ENCODE assay signal across 23 cellular contexts in genomic region chr10:28778524-28778923, GRCh38.
DNase-seq lines count a peak whose midpoint lies in the region; ATAC-seq and TF ChIP-seq lines count a peak whose summit lies in the region.
"Had no signal": no experiment of that assay in that cellular context is flagged by ENCODE, and none has a peak within 500 bp of the region (broad histone marks: within the 10 kb centered on the region; RNA-seq: fewer than 3 reads in every experiment).

No MANE protein-coding gene starts in this region.

- H3K79me2 ChIP-seq in smooth muscle cell (ENCODE audit: low read depth): no peaks in the 10 kb centered on the region

- intact Hi-C loops in sigmoid colon (cut with DNase I): no loop called here

- H3K4me1 ChIP-seq in smooth muscle cell (ENCODE audit: low read depth) (peaks cover 9% of the 10 kb centered on the region), sigmoid colon (no peaks in the 10 kb centered on the region)
- H3K4me1 ChIP-seq: SJSA1, stomach, tibial artery had no signal

- ATAC-seq in esophagus mucosa (peak; percentile 59), HG02623 (IDR thresholded peaks at IDR 0.05; ENCODE audit: unreplicated experiment) (no peak)
- ATAC-seq: GM12878, Panc1 had no signal

- no peak overlapping the region for H3K9ac ChIP-seq in smooth muscle cell (ENCODE audit: low read depth)

- H3K4me3 ChIP-seq in smooth muscle cell (no peak overlapping the region), sigmoid colon (no peak overlapping the region)
- H3K4me3 ChIP-seq: GM12878, SJSA1, stomach, tibial artery had no signal

- TF ChIP-seq POLR2A in sigmoid colon (IDR thresholded peaks at IDR 0.05): no peak

- H3K27me3 ChIP-seq in smooth muscle cell (ENCODE audit: low read depth): no peaks in the 10 kb centered on the region
- no peaks in the 10 kb centered on the region for H3K27me3 ChIP-seq in sigmoid colon
- H3K27me3 ChIP-seq: SJSA1, stomach, tibial artery had no signal

- no peak overlapping the region for H2AFZ ChIP-seq in smooth muscle cell (ENCODE audit: low read depth)

- H3F3A ChIP-seq in smooth muscle cell (ENCODE audit: low read depth): no peaks in the 10 kb centered on the region

- no peak for TF ChIP-seq EP300 in sigmoid colon (IDR thresholded peaks at IDR 0.05)

- peak overlapping the region; percentile 37 for H3K27ac ChIP-seq in smooth muscle cell (ENCODE audit: low read depth)
- H3K27ac ChIP-seq in sigmoid colon: no peak overlapping the region
- H3K27ac ChIP-seq: HL-60, SJSA1, stomach, tibial artery had no signal

- no peak overlapping the region for H3K4me2 ChIP-seq in smooth muscle cell

- WGBS in smooth muscle cell (ENCODE audit: low lambda C conversion rate): 47% methylated on average over 2 of the region's 2 CpGs
- WGBS in sigmoid colon, 2 donors: 85 to 89% methylated on average over 2 of the region's 2 CpGs

- H3K36me3 ChIP-seq in smooth muscle cell (ENCODE audit: low read depth): no peaks in the 10 kb centered on the region
- no peaks in the 10 kb centered on the region for H3K36me3 ChIP-seq in sigmoid colon
- H3K36me3 ChIP-seq: SJSA1, stomach, tibial artery had no signal

- TF ChIP-seq CTCF in smooth muscle cell (IDR thresholded peaks at IDR 0.05; ENCODE audit: borderline replicate concordance, insufficient read depth, poor library complexity, severe bottlenecking): no peak
- no peak for TF ChIP-seq CTCF in sigmoid colon (IDR thresholded peaks at IDR 0.05)

- DNase-seq in EL: peak; percentile 20
- DNase-seq in NCI-H82 treated with DMSO at 0.1 percent for 48 hours (lab: John Stamatoyannopoulos, UW; ENCODE audit: unreplicated experiment): peak; percentile 5
- DNase-seq in smooth muscle cell (lab: John Stamatoyannopoulos, UW; ENCODE audit: unreplicated experiment): no peak
- DNase-seq in SHP77 treated with DMSO at 0.1 percent for 48 hours (lab: John Stamatoyannopoulos, UW): no peak
- DNase-seq in sigmoid colon: no peak
- DNase-seq: activated CD4-positive, alpha-beta T cell treated with anti-CD3 and anti-CD28 coated beads, Interleukin-2, amount 10 ng/mL, durations not matched to agents 7 days and 5 days; activated naive CD4-positive, alpha-beta T cell treated with anti-CD3 and anti-CD28 coated beads, Interleukin-2, amount 10 ng/mL, durations not matched to agents 7 days and 5 days; amygdala; CD4-positive, alpha-beta memory T cell; cortex of kidney; DMS79; NCI-H1105 treated with DMSO at 0.1 percent for 48 hours; NCI-H2081; NCI-H446 treated with DMSO at 0.1 percent for 48 hours; stomach; T-helper 2 cell; tibial artery had no signal

- no peaks in the 10 kb centered on the region for H4K20me1 ChIP-seq in smooth muscle cell (ENCODE audit: low read depth)

- H3K9me3 ChIP-seq in smooth muscle cell (replicated peaks; ENCODE audit: low read depth): no peaks in the 10 kb centered on the region
- H3K9me3 ChIP-seq in sigmoid colon: no peaks in the 10 kb centered on the region
- H3K9me3 ChIP-seq: SJSA1, stomach, tibial artery had no signal

Comparison
In these comparisons a context has a peak if more than half of its experiments do, and no peak if none do; other contexts are left out.
1. DNase-seq: peak in EL (single experiment) and NCI-H82 treated with DMSO at 0.1 percent for 48 hours (single experiment); none in smooth muscle cell (single experiment), SHP77 treated with DMSO at 0.1 percent for 48 hours (single experiment) and sigmoid colon (single experiment).